1 cellular context compared by ENCODE assay signal in the genomic region with DNA sequence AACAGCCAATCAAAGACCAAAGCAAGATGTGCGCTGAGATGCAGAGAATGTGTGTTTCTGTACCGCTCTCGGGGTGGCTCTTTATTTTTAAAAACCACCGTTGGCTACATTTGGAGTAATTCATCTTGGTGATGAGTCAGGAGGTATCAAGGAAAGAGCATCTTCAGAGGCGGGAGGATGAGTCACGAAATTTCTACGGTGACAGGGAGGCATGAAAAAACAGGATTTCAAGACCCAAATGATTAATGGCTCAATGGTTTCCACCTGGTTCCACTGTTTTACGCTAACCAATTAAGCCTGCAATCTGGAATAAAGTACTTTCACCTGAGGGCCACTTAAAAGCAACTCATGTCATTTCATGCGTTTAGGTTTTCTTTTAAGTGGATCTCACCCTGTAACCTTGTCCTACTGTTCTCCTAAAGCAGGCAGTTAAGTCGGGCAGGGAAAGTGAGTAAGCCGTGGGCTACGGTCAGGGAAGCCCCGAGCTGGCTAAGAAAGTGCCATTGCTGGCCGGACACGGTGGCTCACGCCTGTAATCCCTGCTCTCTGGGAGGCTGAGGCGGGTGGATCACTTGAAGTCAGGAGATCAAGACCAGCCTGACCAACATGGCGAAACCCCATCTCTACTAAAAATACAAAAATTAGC.
TF ChIP-seq lines count a peak whose summit lies in the region.

No MANE protein-coding gene starts in this region.

TF ChIP-seq in K562, 482 proteins besides CTCF, POLR2A, EP300 and RAD21 (continued from another document):
- TF ChIP-seq, protein P1, sequence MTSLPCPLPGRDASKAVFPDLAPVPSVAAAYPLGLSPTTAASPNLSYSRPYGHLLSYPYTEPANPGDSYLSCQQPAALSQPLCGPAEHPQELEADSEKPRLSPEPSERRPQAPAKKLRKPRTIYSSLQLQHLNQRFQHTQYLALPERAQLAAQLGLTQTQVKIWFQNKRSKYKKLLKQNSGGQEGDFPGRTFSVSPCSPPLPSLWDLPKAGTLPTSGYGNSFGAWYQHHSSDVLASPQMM (CRISPR knock-in tag; IDR thresholded peaks at IDR 0.05), result no peak
- TF ChIP-seq NFE2 (IDR thresholded peaks at IDR 0.05; ENCODE audit: low read depth) (0 out of 2 replicates have a peak, but pooled peaks have one; percentile 12), GABPB2 (CRISPR knock-in tag; conservative IDR thresholded peaks at IDR 0.05) (no peak), ARID1B (IDR thresholded peaks at IDR 0.05) (0 out of 2 replicates have a peak, but pooled peaks have one; percentile 19), JUNB (CRISPR knock-in tag; conservative IDR thresholded peaks at IDR 0.05) (no peak), FOSL1 (tag; conservative IDR thresholded peaks at IDR 0.05) (peak; percentile 89), FOS (IDR thresholded peaks at IDR 0.05; ENCODE audit: extremely low read depth, insufficient read length) (peak; percentile 10), HDAC2 (IDR thresholded peaks at IDR 0.05) (no peak), ZBTB1 (CRISPR knock-in tag; IDR thresholded peaks at IDR 0.05; ENCODE audit: borderline replicate concordance, low read depth) (no peak), MAFG (tag; conservative IDR thresholded peaks at IDR 0.05) (no peak), KLF10 (CRISPR knock-in tag; IDR thresholded peaks at IDR 0.05) (no peak), PRPF4 (IDR thresholded peaks at IDR 0.05; ENCODE audit: insufficient read depth, low read depth, low read length, poor library complexity, severe bottlenecking) (no peak), MEIS2 (IDR thresholded peaks at IDR 0.05; ENCODE audit: partially characterized antibody) (peak; percentile 80)
- TF ChIP-seq, protein P2, sequence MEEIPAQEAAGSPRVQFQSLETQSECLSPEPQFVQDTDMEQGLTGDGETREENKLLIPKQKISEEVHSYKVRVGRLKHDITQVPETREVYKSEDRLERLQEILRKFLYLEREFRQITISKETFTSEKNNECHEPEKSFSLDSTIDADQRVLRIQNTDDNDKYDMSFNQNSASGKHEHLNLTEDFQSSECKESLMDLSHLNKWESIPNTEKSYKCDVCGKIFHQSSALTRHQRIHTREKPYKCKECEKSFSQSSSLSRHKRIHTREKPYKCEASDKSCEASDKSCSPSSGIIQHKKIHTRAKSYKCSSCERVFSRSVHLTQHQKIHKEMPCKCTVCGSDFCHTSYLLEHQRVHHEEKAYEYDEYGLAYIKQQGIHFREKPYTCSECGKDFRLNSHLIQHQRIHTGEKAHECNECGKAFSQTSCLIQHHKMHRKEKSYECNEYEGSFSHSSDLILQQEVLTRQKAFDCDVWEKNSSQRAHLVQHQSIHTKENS (CRISPR knock-in tag; IDR thresholded peaks at IDR 0.05), result no peak
- TF ChIP-seq, protein P3, sequence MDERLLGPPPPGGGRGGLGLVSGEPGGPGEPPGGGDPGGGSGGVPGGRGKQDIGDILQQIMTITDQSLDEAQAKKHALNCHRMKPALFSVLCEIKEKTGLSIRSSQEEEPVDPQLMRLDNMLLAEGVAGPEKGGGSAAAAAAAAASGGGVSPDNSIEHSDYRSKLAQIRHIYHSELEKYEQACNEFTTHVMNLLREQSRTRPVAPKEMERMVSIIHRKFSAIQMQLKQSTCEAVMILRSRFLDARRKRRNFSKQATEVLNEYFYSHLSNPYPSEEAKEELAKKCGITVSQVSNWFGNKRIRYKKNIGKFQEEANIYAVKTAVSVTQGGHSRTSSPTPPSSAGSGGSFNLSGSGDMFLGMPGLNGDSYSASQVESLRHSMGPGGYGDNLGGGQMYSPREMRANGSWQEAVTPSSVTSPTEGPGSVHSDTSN (CRISPR knock-in tag; IDR thresholded peaks at IDR 0.05; ENCODE audit: low read depth), result no peak
- TF ChIP-seq, protein P3 (tag; conservative IDR thresholded peaks at IDR 0.05; ENCODE audit: low read depth), result peak; percentile 74
